ENCODE assay signal across 1 cellular context in the genomic region with DNA sequence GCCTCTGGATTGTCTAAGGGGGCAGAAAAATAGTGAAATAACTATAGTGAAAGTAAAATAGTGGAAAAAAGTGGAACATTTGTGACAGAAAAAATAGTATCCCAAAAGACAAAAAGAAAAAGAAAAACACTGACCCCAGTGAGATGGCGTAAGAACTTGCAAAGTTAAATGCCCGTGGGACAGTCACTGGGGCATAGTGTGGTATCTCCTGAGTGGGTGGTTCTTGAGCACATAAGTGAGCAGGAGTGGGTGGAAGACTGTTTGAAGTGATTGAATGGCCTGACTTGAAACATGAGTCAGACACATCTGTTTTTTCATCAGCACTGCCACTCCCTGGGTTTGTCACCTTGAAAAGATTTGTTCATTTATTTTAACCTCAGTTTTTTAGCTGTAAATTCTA.
A peak's percentile ranks its signal among the peaks of the same experiment; 100 is the strongest.
TF ChIP-seq lines count a peak whose summit lies in the region.

No MANE protein-coding gene starts in this region.

TF ChIP-seq in GM12878, 131 proteins besides CTCF, POLR2A, EP300 and RAD21 (continued from another document):
- TF ChIP-seq, protein P1, sequence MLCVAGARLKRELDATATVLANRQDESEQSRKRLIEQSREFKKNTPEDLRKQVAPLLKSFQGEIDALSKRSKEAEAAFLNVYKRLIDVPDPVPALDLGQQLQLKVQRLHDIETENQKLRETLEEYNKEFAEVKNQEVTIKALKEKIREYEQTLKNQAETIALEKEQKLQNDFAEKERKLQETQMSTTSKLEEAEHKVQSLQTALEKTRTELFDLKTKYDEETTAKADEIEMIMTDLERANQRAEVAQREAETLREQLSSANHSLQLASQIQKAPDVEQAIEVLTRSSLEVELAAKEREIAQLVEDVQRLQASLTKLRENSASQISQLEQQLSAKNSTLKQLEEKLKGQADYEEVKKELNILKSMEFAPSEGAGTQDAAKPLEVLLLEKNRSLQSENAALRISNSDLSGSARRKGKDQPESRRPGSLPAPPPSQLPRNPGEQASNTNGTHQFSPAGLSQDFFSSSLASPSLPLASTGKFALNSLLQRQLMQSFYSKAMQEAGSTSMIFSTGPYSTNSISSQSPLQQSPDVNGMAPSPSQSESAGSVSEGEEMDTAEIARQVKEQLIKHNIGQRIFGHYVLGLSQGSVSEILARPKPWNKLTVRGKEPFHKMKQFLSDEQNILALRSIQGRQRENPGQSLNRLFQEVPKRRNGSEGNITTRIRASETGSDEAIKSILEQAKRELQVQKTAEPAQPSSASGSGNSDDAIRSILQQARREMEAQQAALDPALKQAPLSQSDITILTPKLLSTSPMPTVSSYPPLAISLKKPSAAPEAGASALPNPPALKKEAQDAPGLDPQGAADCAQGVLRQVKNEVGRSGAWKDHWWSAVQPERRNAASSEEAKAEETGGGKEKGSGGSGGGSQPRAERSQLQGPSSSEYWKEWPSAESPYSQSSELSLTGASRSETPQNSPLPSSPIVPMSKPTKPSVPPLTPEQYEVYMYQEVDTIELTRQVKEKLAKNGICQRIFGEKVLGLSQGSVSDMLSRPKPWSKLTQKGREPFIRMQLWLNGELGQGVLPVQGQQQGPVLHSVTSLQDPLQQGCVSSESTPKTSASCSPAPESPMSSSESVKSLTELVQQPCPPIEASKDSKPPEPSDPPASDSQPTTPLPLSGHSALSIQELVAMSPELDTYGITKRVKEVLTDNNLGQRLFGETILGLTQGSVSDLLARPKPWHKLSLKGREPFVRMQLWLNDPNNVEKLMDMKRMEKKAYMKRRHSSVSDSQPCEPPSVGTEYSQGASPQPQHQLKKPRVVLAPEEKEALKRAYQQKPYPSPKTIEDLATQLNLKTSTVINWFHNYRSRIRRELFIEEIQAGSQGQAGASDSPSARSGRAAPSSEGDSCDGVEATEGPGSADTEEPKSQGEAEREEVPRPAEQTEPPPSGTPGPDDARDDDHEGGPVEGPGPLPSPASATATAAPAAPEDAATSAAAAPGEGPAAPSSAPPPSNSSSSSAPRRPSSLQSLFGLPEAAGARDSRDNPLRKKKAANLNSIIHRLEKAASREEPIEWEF (IDR thresholded peaks at IDR 0.05; ENCODE audit: insufficient replicate concordance, low read depth, low read length) = no peak
- TF ChIP-seq MTA3 (IDR thresholded peaks at IDR 0.05; ENCODE audit: borderline replicate concordance, low read length) = no peak
- TF ChIP-seq, protein P2, sequence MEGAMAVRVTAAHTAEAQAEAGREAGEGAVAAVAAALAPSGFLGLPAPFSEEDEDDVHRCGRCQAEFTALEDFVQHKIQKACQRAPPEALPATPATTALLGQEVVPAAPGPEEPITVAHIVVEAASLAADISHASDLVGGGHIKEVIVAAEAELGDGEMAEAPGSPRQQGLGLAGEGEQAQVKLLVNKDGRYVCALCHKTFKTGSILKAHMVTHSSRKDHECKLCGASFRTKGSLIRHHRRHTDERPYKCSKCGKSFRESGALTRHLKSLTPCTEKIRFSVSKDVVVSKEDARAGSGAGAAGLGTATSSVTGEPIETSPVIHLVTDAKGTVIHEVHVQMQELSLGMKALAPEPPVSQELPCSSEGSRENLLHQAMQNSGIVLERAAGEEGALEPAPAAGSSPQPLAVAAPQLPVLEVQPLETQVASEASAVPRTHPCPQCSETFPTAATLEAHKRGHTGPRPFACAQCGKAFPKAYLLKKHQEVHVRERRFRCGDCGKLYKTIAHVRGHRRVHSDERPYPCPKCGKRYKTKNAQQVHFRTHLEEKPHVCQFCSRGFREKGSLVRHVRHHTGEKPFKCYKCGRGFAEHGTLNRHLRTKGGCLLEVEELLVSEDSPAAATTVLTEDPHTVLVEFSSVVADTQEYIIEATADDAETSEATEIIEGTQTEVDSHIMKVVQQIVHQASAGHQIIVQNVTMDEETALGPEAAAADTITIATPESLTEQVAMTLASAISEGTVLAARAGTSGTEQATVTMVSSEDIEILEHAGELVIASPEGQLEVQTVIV (IDR thresholded peaks at IDR 0.05; ENCODE audit: borderline replicate concordance, partially characterized antibody) = no peak
- no peak for TF ChIP-seq RELA (IDR thresholded peaks at IDR 0.05; ENCODE audit: borderline replicate concordance, partially characterized antibody)
- TF ChIP-seq ZBED1 (IDR thresholded peaks at IDR 0.05; ENCODE audit: borderline replicate concordance) = peak; percentile 72; the same call in 1 of the 2 replicates
- TF ChIP-seq HSF1 (IDR thresholded peaks at IDR 0.05; ENCODE audit: low read depth, low read length) = no peak
- peak; percentile 76; the same call in 1 of the 2 replicates for TF ChIP-seq TCF7 (IDR thresholded peaks at IDR 0.05; ENCODE audit: borderline replicate concordance)
- 0 out of 2 replicates have a peak, but pooled peaks have one; percentile 34 for TF ChIP-seq TCF12 (IDR thresholded peaks at IDR 0.05; ENCODE audit: low read depth, low read length)
- TF ChIP-seq MYB (IDR thresholded peaks at IDR 0.05; ENCODE audit: borderline replicate concordance, low read depth, low read length) = no peak
- no peak for TF ChIP-seq BCL11A (IDR thresholded peaks at IDR 0.05; ENCODE audit: low read depth, low read length)
- TF ChIP-seq TAF1 (IDR thresholded peaks at IDR 0.05; ENCODE audit: borderline replicate concordance, low read depth, low read length) = no peak
- no peak for TF ChIP-seq IRF3 (IDR thresholded peaks at IDR 0.05)
- TF ChIP-seq HDAC6 (IDR thresholded peaks at IDR 0.05; ENCODE audit: unreplicated experiment) = no peak
- no peak for TF ChIP-seq YBX1 (IDR thresholded peaks at IDR 0.05)
TF ChIP-seq in GM12878: peak in this region for 17.
